In genomic region chr3:169669816-169670215, GRCh38 we compare ENCODE assay signal across 11 cellular contexts. TPM values are rescaled to one million over a fixed set of nuclear protein-coding genes. Genes with fewer than 3 reads are reported as not detected.
"Had no signal": no experiment of that assay in that cellular context is flagged by ENCODE, and none has a peak within 500 bp of the region (broad histone marks: within the 10 kb centered on the region; RNA-seq: fewer than 3 reads in every experiment).

No MANE protein-coding gene starts in this region.

- H3K27ac ChIP-seq: coronary artery, epithelial cell of prostate, sigmoid colon, transverse colon had no signal

- H3K27ac Mint-ChIP-seq: activated CD4-positive, alpha-beta T cell treated with anti-CD3 and anti-CD28 coated beads, Interleukin-2, amount 10 ng/mL, durations not matched to agents 7 days and 5 days; naive thymus-derived CD4-positive, alpha-beta T cell had no signal

- DNase-seq: effector CD8-positive, alpha-beta T cell; kidney glomerular epithelial cell had no signal

- H3K4me3 Mint-ChIP-seq: activated CD4-positive, alpha-beta T cell treated with anti-CD3 and anti-CD28 coated beads, Interleukin-2, amount 10 ng/mL, durations not matched to agents 7 days and 5 days had no signal

- H3K4me3 ChIP-seq: lung had no signal

- H3K36me3 ChIP-seq: gastrocnemius medialis, heart right ventricle, sigmoid colon, transverse colon had no signal

- H3K9me3 ChIP-seq: gastrocnemius medialis had no signal

RNA-seq across cellular contexts. Expression of gene MECOM, which starts 6.3 kb away (rescaled TPM):
- total RNA-seq: activated CD4-positive, alpha-beta T cell treated with anti-CD3 and anti-CD28 coated beads, Interleukin-2, amount 10 ng/mL, durations not matched to agents 7 days and 5 days had no signal
- polyA plus RNA-seq: naive thymus-derived CD4-positive, alpha-beta T cell had no signal
